In genomic region chr19:13100871-13101589, GRCh38 we compare ENCODE assay signal across 9 cellular contexts. TPM values are rescaled to one million over a fixed set of nuclear protein-coding genes. Genes with fewer than 3 reads are reported as not detected.
A peak's percentile ranks its signal among the peaks of the same experiment; 100 is the strongest.
DNase-seq lines count a peak whose midpoint lies in the region; ATAC-seq, FAIRE-seq and TF ChIP-seq lines count a peak whose summit lies in the region.
"Had no signal": no experiment of that assay in that cellular context is flagged by ENCODE, and none has a peak within 500 bp of the region (broad histone marks: within the 10 kb centered on the region; RNA-seq: fewer than 3 reads in every experiment).

No MANE protein-coding gene starts in this region.

- FAIRE-seq in HTR-8/SVneo (lab: Jason Lieb, UNC), result no peak

- TF ChIP-seq CTCF in activated B cell treated with CpG ODN at 0.5 μM for 24 hours (IDR thresholded peaks at IDR 0.05) (no peak), tibial nerve (IDR thresholded peaks at IDR 0.05) (peak in 1 of 5 experiments; percentile 10)

- H3K4me3 Mint-ChIP-seq in activated naive CD4-positive, alpha-beta T cell treated with anti-CD3 and anti-CD28 coated beads for 36 hours, result peak overlapping the region; percentile 10
- H3K4me3 Mint-ChIP-seq in activated B cell treated with CpG ODN at 0.5 μM for 24 hours (peak overlapping the region; percentile 88), immature natural killer cell (peak overlapping the region in 3 of 5 donors; percentile 44 to 70 (median 53))

- H3K9me3 Mint-ChIP-seq in activated naive CD4-positive, alpha-beta T cell treated with anti-CD3 and anti-CD28 coated beads for 36 hours, result no peaks in the 10 kb centered on the region
- H3K9me3 Mint-ChIP-seq in activated B cell treated with CpG ODN at 0.5 μM for 24 hours (no peaks in the 10 kb centered on the region), immature natural killer cell (peaks cover 2 to 6% (median 4%) of the 10 kb centered on the region in 6 donors)

- H3K4me3 ChIP-seq in tibial nerve, result peak overlapping the region in 3 of 4 donors; percentile 52 to 61 (median 57)

- H3K36me3 ChIP-seq in tibial nerve, result peaks cover 0 to 15% (median 0%) of the 10 kb centered on the region in 3 donors

- no peak for TF ChIP-seq EP300 in tibial nerve (IDR thresholded peaks at IDR 0.05)

- no peak for TF ChIP-seq POLR2A in tibial nerve (IDR thresholded peaks at IDR 0.05)

- peak overlapping the region; percentile 6 for H3K27ac Mint-ChIP-seq in activated naive CD4-positive, alpha-beta T cell treated with anti-CD3 and anti-CD28 coated beads for 36 hours
- H3K27ac Mint-ChIP-seq in activated B cell treated with CpG ODN at 0.5 μM for 24 hours (peak overlapping the region; percentile 90), immature natural killer cell (peak overlapping the region in 1 of 6 donors; percentile 57)

- CTCF ChIA-PET in activated naive CD4-positive, alpha-beta T cell treated with anti-CD3 and anti-CD28 coated beads for 36 hours (lab: Charles Lee), result interaction anchor here (1.0 to 1.2 kb wide), 3 partner anchors 124 to 146 kb away, joined by 3 to 6 read pairs (median 5); no protein-coding TSS in a partner anchor
- CTCF ChIA-PET in activated B cell treated with CpG ODN at 0.5 μM for 24 hours (lab: Charles Lee), result interaction anchor here (0.8 to 1.7 kb wide), 6 partner anchors 18 to 177 kb away, joined by 3 to 6 read pairs (median 4); partner anchors contain the start of genes IER2 and STX10

- no peak for DNase-seq in activated naive CD4-positive, alpha-beta T cell treated with anti-CD3 and anti-CD28 coated beads for 36 hours
- no peak for DNase-seq in activated naive CD4-positive, alpha-beta T cell treated with Interleukin-2 at 50 U/mL for 16 hours
- DNase-seq in activated B cell treated with CpG ODN at 0.5 μM for 24 hours (no peak), immature natural killer cell (no peak), tibial nerve (ENCODE audit: low spot score in 2 of 2) (no peak), NCI-H1092 (lab: John Stamatoyannopoulos, UW) (no peak), HTR-8/SVneo (ENCODE audit: insufficient read length, low spot score) (no peak), Ammon's horn (ENCODE audit: low spot score) (no peak)
- DNase-seq: DMS153 had no signal

- no peak for ATAC-seq in activated B cell treated with CpG ODN at 0.5 μM for 24 hours (ENCODE audit: low read depth)

- peaks cover 20% of the 10 kb centered on the region for H3K27me3 Mint-ChIP-seq in activated naive CD4-positive, alpha-beta T cell treated with anti-CD3 and anti-CD28 coated beads for 36 hours (ENCODE audit: low read depth)
- H3K27me3 Mint-ChIP-seq in activated B cell treated with CpG ODN at 0.5 μM for 24 hours (no peaks in the 10 kb centered on the region), immature natural killer cell (ENCODE audit: low read depth in 3 of 3) (peaks cover 33 to 43% (median 34%) of the 10 kb centered on the region in 3 donors)

- H3K27me3 ChIP-seq in tibial nerve, result no peaks in the 10 kb centered on the region

- peaks cover 0 to 79% (median 43%) of the 10 kb centered on the region in 4 donors for H3K4me1 ChIP-seq in tibial nerve

- intact Hi-C loops in activated naive CD4-positive, alpha-beta T cell treated with anti-CD3 and anti-CD28 coated beads for 36 hours (cut with micrococcal nuclease), result loop anchor here (1.0 to 5.0 kb wide), 4 partner anchors 16 to 319 kb away; no protein-coding TSS in a partner anchor
- intact Hi-C loops in activated B cell treated with CpG ODN at 0.5 μM for 24 hours (cut with micrococcal nuclease), result loop anchor here (5.0 kb wide), 2 partner anchors 264 to 309 kb away; partner anchors contain the start of genes JUNB and MAST1

- no peaks in the 10 kb centered on the region for H3K9me3 ChIP-seq in tibial nerve

- POLR2A ChIA-PET in activated B cell treated with CpG ODN at 0.5 μM for 24 hours (lab: Charles Lee), result interaction anchor here (0.5 to 8.8 kb wide), 20 partner anchors 11 to 701 kb away, joined by 3 to 158 read pairs (median 8); partner anchors contain the start of genes DNASE2, GADD45GIP1, IER2 and NACC1

- 51 to 66% methylated on average over 11 to 13 of the region's 18 CpGs for WGBS in tibial nerve, 2 donors

- H3K36me3 Mint-ChIP-seq in activated naive CD4-positive, alpha-beta T cell treated with anti-CD3 and anti-CD28 coated beads for 36 hours (ENCODE audit: low read depth), result peaks cover 4% of the 10 kb centered on the region
- peaks cover 21% of the 10 kb centered on the region for H3K36me3 Mint-ChIP-seq in activated B cell treated with CpG ODN at 0.5 μM for 24 hours (ENCODE audit: low read depth)
- no peaks in the 10 kb centered on the region for H3K36me3 Mint-ChIP-seq in immature natural killer cell

- peaks cover 52% of the 10 kb centered on the region for H3K4me1 Mint-ChIP-seq in activated naive CD4-positive, alpha-beta T cell treated with anti-CD3 and anti-CD28 coated beads for 36 hours (ENCODE audit: low read depth)
- H3K4me1 Mint-ChIP-seq in activated B cell treated with CpG ODN at 0.5 μM for 24 hours (peaks cover 79% of the 10 kb centered on the region), immature natural killer cell (peaks cover 53 to 56% of the 10 kb centered on the region in 2 donors)

- H3K27ac ChIP-seq in tibial nerve, result peak overlapping the region in 3 of 4 donors; percentile 84 to 93 (median 88)

RNA-seq across cellular contexts. Expression of gene LYL1, which starts 1.6 kb away (rescaled TPM):
- total RNA-seq in activated naive CD4-positive, alpha-beta T cell treated with anti-CD3 and anti-CD28 coated beads for 36 hours, result 1 to 10 TPM; 1.8 to 2.2 TPM
- total RNA-seq in activated B cell treated with CpG ODN at 0.5 μM for 24 hours (67.1 and 74.8 TPM in 2 replicates), tibial nerve (10 to 100 TPM; 21.1 to 43.5 (median 25.8) TPM)
- 1 to 10 TPM; 1.1 to 2.2 (median 2.1) TPM for polyA plus RNA-seq in immature natural killer cell

RNA-seq across cellular contexts. Expression of gene TRMT1, which starts 15.5 kb away (rescaled TPM):
- total RNA-seq in activated naive CD4-positive, alpha-beta T cell treated with anti-CD3 and anti-CD28 coated beads for 36 hours, result 10 to 100 TPM; 55.8 to 59.6 TPM
- total RNA-seq in activated B cell treated with CpG ODN at 0.5 μM for 24 hours, result 111 and 113 TPM in 2 replicates
- polyA plus RNA-seq in immature natural killer cell, result 10 to 100 TPM; 13.2 to 16.5 (median 16.3) TPM
- total RNA-seq in tibial nerve, result 10 to 100 TPM; 38.4 to 92.7 (median 49.2) TPM

RNA-seq across cellular contexts. Expression of gene NACC1, which starts 17.0 kb away (rescaled TPM):
- 10 to 100 TPM; 41.3 to 45.0 TPM for total RNA-seq in activated naive CD4-positive, alpha-beta T cell treated with anti-CD3 and anti-CD28 coated beads for 36 hours
- 62.1 and 68.8 TPM in 2 replicates for total RNA-seq in activated B cell treated with CpG ODN at 0.5 μM for 24 hours
- 1 to 10 TPM in 2 of 3 donors, not detected in 1; 1.2 to 2.8 TPM for polyA plus RNA-seq in immature natural killer cell
- total RNA-seq in tibial nerve, result 10 to 100 TPM; 15.3 to 37.1 (median 25.8) TPM

RNA-seq across cellular contexts. Expression of gene STX10, which starts 49.1 kb away (rescaled TPM):
- 10 to 100 TPM; 48.3 to 48.9 TPM for total RNA-seq in activated naive CD4-positive, alpha-beta T cell treated with anti-CD3 and anti-CD28 coated beads for 36 hours
- total RNA-seq in activated B cell treated with CpG ODN at 0.5 μM for 24 hours (41.7 and 43.6 TPM in 2 replicates), tibial nerve (100 to 1,000 TPM in 1 of 4 donors, 10 to 100 TPM in 3; 58.6 to 145 (median 86.6) TPM)
- polyA plus RNA-seq in immature natural killer cell, result 10 to 100 TPM; 56.8 to 92.5 (median 66.0) TPM

RNA-seq across cellular contexts. Expression of gene IER2, which starts 49.2 kb away (rescaled TPM):
- 100 to 1,000 TPM; 120 to 123 TPM for total RNA-seq in activated naive CD4-positive, alpha-beta T cell treated with anti-CD3 and anti-CD28 coated beads for 36 hours
- total RNA-seq in activated B cell treated with CpG ODN at 0.5 μM for 24 hours, result 116 and 119 TPM in 2 replicates
- polyA plus RNA-seq in immature natural killer cell, result 100 to 1,000 TPM; 395 to 487 (median 487) TPM
- 10 to 100 TPM; 37.3 to 77.4 (median 58.3) TPM for total RNA-seq in tibial nerve

Comparison
In these comparisons a context has a peak if more than half of its experiments do, and no peak if none do; other contexts are left out.
1. H3K4me3 Mint-ChIP-seq: peak in every context shown above with its lines; median percentile 88 in activated B cell treated with CpG ODN at 0.5 μM for 24 hours; 53 in immature natural killer cell; 10 in activated naive CD4-positive, alpha-beta T cell treated with anti-CD3 and anti-CD28 coated beads for 36 hours.
2. RNA of gene LYL1, which starts 1.6 kb away (total RNA-seq): 67.1 to 74.8 TPM in activated B cell treated with CpG ODN at 0.5 μM for 24 hours and 21.1 to 43.5 TPM in tibial nerve; 1.8 to 2.2 TPM in activated naive CD4-positive, alpha-beta T cell treated with anti-CD3 and anti-CD28 coated beads for 36 hours; every median in the first group is over 4 times any median in the second.